ENCODE assay signal across 17 cellular contexts in the genomic region with DNA sequence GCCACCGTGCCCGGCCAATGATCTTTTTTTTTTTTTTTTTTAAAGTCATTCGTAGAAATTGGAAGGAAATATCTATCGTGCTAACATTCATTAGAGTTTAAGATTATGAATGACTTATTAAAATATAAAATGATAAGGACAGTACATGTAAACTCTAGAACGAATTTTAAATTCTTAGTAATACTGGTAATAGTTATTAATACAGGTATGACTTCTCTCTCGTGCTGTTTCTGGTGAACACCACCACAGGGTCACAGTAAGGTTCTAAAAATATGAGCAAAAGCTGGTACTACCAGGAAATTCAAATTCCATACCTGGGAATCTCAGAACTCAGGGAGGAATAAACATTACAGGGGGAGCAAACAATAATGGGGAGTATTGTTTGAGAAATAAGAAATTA. TPM values are rescaled to one million over a fixed set of nuclear protein-coding genes. Genes with fewer than 3 reads are reported as not detected.
A peak's percentile ranks its signal among the peaks of the same experiment; 100 is the strongest.
DNase-seq lines count a peak whose midpoint lies in the region; ATAC-seq, FAIRE-seq and TF ChIP-seq lines count a peak whose summit lies in the region.
"Had no signal": no experiment of that assay in that cellular context is flagged by ENCODE, and none has a peak within 500 bp of the region (broad histone marks: within the 10 kb centered on the region; RNA-seq: fewer than 3 reads in every experiment).

No MANE protein-coding gene starts in this region.

- POLR2A ChIA-PET in CD4-positive, alpha-beta T cell (lab: Charles Lee) = interaction anchor here (1.4 to 1.5 kb wide), 2 partner anchors 10 to 14 kb away, joined by 3 to 8 read pairs; no protein-coding TSS in a partner anchor
- POLR2A ChIA-PET in activated CD8-positive, alpha-beta T cell treated with anti-CD3 and anti-CD28 coated beads, Interleukin-2, amount 10 ng/mL, durations not matched to agents 7 days and 5 days (lab: Charles Lee) = no interaction called here
- POLR2A ChIA-PET in HepG2 (lab: Yijun Ruan, JAX) = no interaction called here

- TF ChIP-seq EP300 in HepG2 (IDR thresholded peaks at IDR 0.05; ENCODE audit: low read depth in 2 of 2, low read length in 2 of 2) (no peak), HepG2 (CRISPR knock-in tag; IDR thresholded peaks at IDR 0.05; ENCODE audit: borderline replicate concordance) (no peak)

- no peak for TF ChIP-seq CTCF in CD4-positive, alpha-beta T cell (IDR thresholded peaks at IDR 0.05)
- TF ChIP-seq CTCF in HepG2 (CRISPR knock-in tag; IDR thresholded peaks at IDR 0.05) = no peak

- H4K20me1 ChIP-seq in HepG2 (ENCODE audit: insufficient read depth, low read length) = peaks cover 65% of the 10 kb centered on the region

- H3K4me3 Mint-ChIP-seq in CD4-positive, alpha-beta T cell = peak overlapping the region; percentile 85
- H3K4me3 Mint-ChIP-seq in activated CD8-positive, alpha-beta T cell treated with anti-CD3 and anti-CD28 coated beads, Interleukin-2, amount 10 ng/mL, durations not matched to agents 7 days and 5 days = peak overlapping the region; percentile 40

- 91% methylated on average over 6 of the region's 6 CpGs for WGBS in HepG2 (ENCODE audit: low lambda C conversion rate)

- H3K4me3 ChIP-seq in ACC112 (ENCODE audit: low read depth, low read length) = peak overlapping the region; percentile 8
- no peak overlapping the region for H3K4me3 ChIP-seq in HepG2 (replicated peaks in 1 of 3; ENCODE audit: insufficient read depth in 1 of 3, low read depth in 2 of 3, low read length in 3 of 3)
- H3K4me3 ChIP-seq: BLaER1 treated with 17β-estradiol and CSF1 and Interleukin-3, amounts not matched to agents 10 nM and 100 nM; HAP-1; pancreas had no signal

- H3K79me2 ChIP-seq in ACC112 (ENCODE audit: control insufficient read depth, insufficient read depth, low read length, unreplicated experiment) (peaks cover 88% of the 10 kb centered on the region), HepG2 (ENCODE audit: insufficient read depth, low read length) (peaks cover 96% of the 10 kb centered on the region)

- no peaks in the 10 kb centered on the region for H3K9me3 Mint-ChIP-seq in CD4-positive, alpha-beta T cell
- no peaks in the 10 kb centered on the region for H3K9me3 Mint-ChIP-seq in activated CD8-positive, alpha-beta T cell treated with anti-CD3 and anti-CD28 coated beads, Interleukin-2, amount 10 ng/mL, durations not matched to agents 7 days and 5 days (ENCODE audit: insufficient read depth)

- H3K4me2 ChIP-seq in HepG2 (ENCODE audit: low read depth, low read length) = 0 out of 2 replicates have a peak overlapping the region, but pooled peaks have one; percentile 28

- H3K9me3 ChIP-seq in CD4-positive, alpha-beta T cell (ENCODE audit: control insufficient read depth, low read length) = no peaks in the 10 kb centered on the region
- no peaks in the 10 kb centered on the region for H3K9me3 ChIP-seq in HepG2 (ENCODE audit: low read length)
- H3K9me3 ChIP-seq: BLaER1 treated with 17β-estradiol and CSF1 and Interleukin-3, amounts not matched to agents 10 nM and 100 nM; HAP-1; pancreas; spleen had no signal

- peak overlapping the region; percentile 43 for H3K27ac Mint-ChIP-seq in CD4-positive, alpha-beta T cell
- no peak overlapping the region for H3K27ac Mint-ChIP-seq in activated CD8-positive, alpha-beta T cell treated with anti-CD3 and anti-CD28 coated beads, Interleukin-2, amount 10 ng/mL, durations not matched to agents 7 days and 5 days

- TF ChIP-seq POLR2A in HepG2 (IDR thresholded peaks at IDR 0.05; ENCODE audit: insufficient read depth in 1 of 2, low read depth in 2 of 2, low read length in 2 of 2) = no peak

- H2AFZ ChIP-seq in ACC112 (ENCODE audit: low read length, unreplicated experiment) (no peak overlapping the region), HepG2 (ENCODE audit: low read length) (no peak overlapping the region)

- CTCF ChIA-PET in CD4-positive, alpha-beta T cell (lab: Charles Lee) = interaction anchor here (0.9 to 4.0 kb wide), 2 partner anchors 24 to 203 kb away, joined by 3 to 20 read pairs; no protein-coding TSS in a partner anchor
- CTCF ChIA-PET in activated CD8-positive, alpha-beta T cell treated with anti-CD3 and anti-CD28 coated beads, Interleukin-2, amount 10 ng/mL, durations not matched to agents 7 days and 5 days (lab: Charles Lee) = interaction anchor here (3.3 kb wide), 1 partner anchor 37 kb away, joined by 30 read pairs; no protein-coding TSS in a partner anchor
- CTCF ChIA-PET in HepG2 (lab: Yijun Ruan, JAX; ENCODE audit: low intra/inter-chr PET ratio, low total read pairs) = no interaction called here

- BruUV-seq in HepG2 (replicated peaks; lab: Mats Ljungman, UMichigan) = no TSS peak

- in situ Hi-C loops in HepG2 (cut with HindIII; ENCODE audit: extremely low pct_ligation_motif_present, low pct_unique_long_range_greater_than_20kb) = no loop called here

- DNase-seq in CD4-positive, alpha-beta T cell = no peak
- DNase-seq in activated CD8-positive, alpha-beta T cell treated with anti-CD3 and anti-CD28 coated beads, Interleukin-2, amount 10 ng/mL, durations not matched to agents 7 days and 5 days = no peak
- DNase-seq in HepG2 (ENCODE audit: low spot score) (no peak), amniotic stem cell (lab: John Stamatoyannopoulos, UW) (no peak), KG1 (lab: John Stamatoyannopoulos, UW) (no peak)
- no peak for DNase-seq in stimulated activated CD4-positive, alpha-beta T cell treated with anti-CD3 and anti-CD28 coated beads, Interleukin-1b, Interleukin-23, amount 100 ng/mL, for 48 hours
- DNase-seq in effector CD4-positive, alpha-beta T cell = no peak
- DNase-seq: cerebellar nuclear complex, midbrain, MV-4-11, NCI-H748 treated with DMSO at 0.1 percent for 48 hours, pancreas, spleen had no signal

- H3K27ac ChIP-seq in ACC112 (ENCODE audit: low read depth, low read length) = peak overlapping the region; percentile 47; the same call in 1 of the 2 replicates
- no peak overlapping the region for H3K27ac ChIP-seq in CD4-positive, alpha-beta T cell (ENCODE audit: low read depth, low read length)
- no peak overlapping the region for H3K27ac ChIP-seq in HepG2 (ENCODE audit: extremely low read length, insufficient read depth, low read length)
- H3K27ac ChIP-seq: pancreas had no signal

- no peaks in the 10 kb centered on the region for H3K27me3 Mint-ChIP-seq in CD4-positive, alpha-beta T cell
- H3K27me3 Mint-ChIP-seq in activated CD8-positive, alpha-beta T cell treated with anti-CD3 and anti-CD28 coated beads, Interleukin-2, amount 10 ng/mL, durations not matched to agents 7 days and 5 days (ENCODE audit: low read depth) = no peaks in the 10 kb centered on the region

- ATAC-seq in CD4-positive, alpha-beta T cell (ENCODE audit: poor library complexity) = no peak
- no peak for ATAC-seq in activated CD8-positive, alpha-beta T cell treated with anti-CD3 and anti-CD28 coated beads, Interleukin-2, amount 10 ng/mL, durations not matched to agents 7 days and 5 days
- ATAC-seq in HepG2 = no peak

- intact Hi-C loops in CD4-positive, alpha-beta T cell (cut with DNase I, micrococcal nuclease) = loop anchor here in 1 of 2 experiments (2.0 kb wide), 1 partner anchor 24 kb away; no protein-coding TSS in a partner anchor
- intact Hi-C loops in HepG2 (cut with micrococcal nuclease; ENCODE audit: unreplicated experiment) = no loop called here

- H3K36me3 ChIP-seq in ACC112 (ENCODE audit: insufficient read depth, low read length) = no peaks in the 10 kb centered on the region
- H3K36me3 ChIP-seq in HepG2 (replicated peaks in 1 of 2; ENCODE audit: control insufficient read depth in 1 of 2, insufficient read depth in 2 of 2, low read length in 2 of 2) = no peaks in the 10 kb centered on the region
- H3K36me3 ChIP-seq: HAP-1, pancreas, spleen had no signal

- no peak overlapping the region for H3K9ac ChIP-seq in HepG2 (ENCODE audit: insufficient read depth, low read depth, low read length)

- H3K27me3 ChIP-seq in ACC112 (ENCODE audit: insufficient read depth, low read length) = no peaks in the 10 kb centered on the region
- H3K27me3 ChIP-seq in CD4-positive, alpha-beta T cell (ENCODE audit: control insufficient read depth, insufficient read depth, low read length) = no peaks in the 10 kb centered on the region
- no peaks in the 10 kb centered on the region for H3K27me3 ChIP-seq in HepG2 (ENCODE audit: control insufficient read depth in 1 of 2, insufficient read depth in 2 of 2, low read length in 2 of 2)
- H3K27me3 ChIP-seq: BLaER1 treated with 17β-estradiol and CSF1 and Interleukin-3, amounts not matched to agents 10 nM and 100 nM; pancreas; spleen had no signal

- no peak for TF ChIP-seq RAD21 in HepG2 (CRISPR knock-in tag; IDR thresholded peaks at IDR 0.05)

- H3K4me1 ChIP-seq in ACC112 (ENCODE audit: control insufficient read depth, insufficient read depth, low read length, unreplicated experiment) = peaks cover 41% of the 10 kb centered on the region
- peaks cover 73% of the 10 kb centered on the region for H3K4me1 ChIP-seq in HepG2 (ENCODE audit: insufficient read depth, low read length)

- H3K36me3 Mint-ChIP-seq in CD4-positive, alpha-beta T cell (ENCODE audit: low read depth) = peaks cover 4% of the 10 kb centered on the region
- H3K36me3 Mint-ChIP-seq in activated CD8-positive, alpha-beta T cell treated with anti-CD3 and anti-CD28 coated beads, Interleukin-2, amount 10 ng/mL, durations not matched to agents 7 days and 5 days (ENCODE audit: low read depth) = peaks cover 15% of the 10 kb centered on the region

- H3K4me1 Mint-ChIP-seq in CD4-positive, alpha-beta T cell (ENCODE audit: low read depth) = peaks cover 83% of the 10 kb centered on the region
- H3K4me1 Mint-ChIP-seq in activated CD8-positive, alpha-beta T cell treated with anti-CD3 and anti-CD28 coated beads, Interleukin-2, amount 10 ng/mL, durations not matched to agents 7 days and 5 days (ENCODE audit: low read depth) = peaks cover 58% of the 10 kb centered on the region

- no peak for FAIRE-seq in HepG2 (lab: Jason Lieb, UNC)
- FAIRE-seq: islet of Langerhans, pancreas had no signal

RNA-seq across cellular contexts. Expression of a gene that starts 26.2 kb away (rescaled TPM):
- total RNA-seq in CD4-positive, alpha-beta T cell = 100 to 1,000 TPM; 193 to 198 TPM
- total RNA-seq in activated CD8-positive, alpha-beta T cell treated with anti-CD3 and anti-CD28 coated beads, Interleukin-2, amount 10 ng/mL, durations not matched to agents 7 days and 5 days = 100 to 1,000 TPM; 203 to 204 TPM
- total RNA-seq in HepG2 (2016; rRNA removed; fragmentation: Illumina TruSeq; extraction: Trizol) = 31.1 and 55.4 TPM in 2 replicates
- total RNA-seq in HepG2 (2016; cell fraction: cytosol; rRNA removed; fragmentation: Illumina TruSeq; extraction: Trizol; ENCODE audit: low read depth) = 6.9 and 7.5 TPM in 2 replicates
- total RNA-seq in HepG2 (2016; cell fraction: insoluble cytoplasmic fraction; rRNA removed; fragmentation: Illumina TruSeq; extraction: Trizol) = 30.0 and 49.7 TPM in 2 replicates
- 13.9 and 14.6 TPM in 2 replicates for total RNA-seq in HepG2 (2016; cell fraction: membrane; rRNA removed; fragmentation: Illumina TruSeq; extraction: Trizol)
- 64.2 and 67.8 TPM in 2 replicates for total RNA-seq in HepG2 (2016; cell fraction: nucleus; rRNA removed; fragmentation: Illumina TruSeq; extraction: Trizol)
- polyA plus RNA-seq in HepG2 (2011; rRNA removed) = 54.8 and 63.6 TPM in 2 replicates
- polyA plus RNA-seq in HepG2 (2011; cell fraction: cytosol; rRNA removed) = 42.4 and 52.8 TPM in 2 replicates
- polyA plus RNA-seq in HepG2 (2011; cell fraction: nucleus; rRNA removed) = 73.1 and 75.6 TPM in 2 replicates
- polyA plus RNA-seq in HepG2 (2012) = 62.3 and 73.2 TPM in 2 replicates
- polyA plus RNA-seq in HepG2 (2016; cell fraction: cytosol; fragmentation: Illumina TruSeq; extraction: Trizol; ENCODE audit: low read depth) = 0.92 and 0.94 TPM in 2 replicates
- 35.7 and 39.9 TPM in 2 replicates for polyA plus RNA-seq in HepG2 (2016; cell fraction: insoluble cytoplasmic fraction; fragmentation: Illumina TruSeq; extraction: Trizol; ENCODE audit: low read depth)
- 2.2 and 4.7 TPM in 2 replicates for polyA plus RNA-seq in HepG2 (2016; cell fraction: membrane; fragmentation: Illumina TruSeq; extraction: Trizol; ENCODE audit: low read depth)
- polyA plus RNA-seq in HepG2 (2016; cell fraction: nucleus; fragmentation: Illumina TruSeq; extraction: Trizol; ENCODE audit: insufficient read depth, low read depth) = 39.9 and 51.6 TPM in 2 replicates
- 231 and 292 TPM in 2 replicates for polyA minus RNA-seq in HepG2 (2011; rRNA and poly(A)+ RNA removed; ENCODE audit: low replicate concordance)
- polyA minus RNA-seq in HepG2 (2011; cell fraction: cytosol; rRNA and poly(A)+ RNA removed) = 157 and 213 TPM in 2 replicates
- polyA minus RNA-seq in HepG2 (2011; cell fraction: nucleus; rRNA and poly(A)+ RNA removed) = 269 and 312 TPM in 2 replicates
